In the genomic region with DNA sequence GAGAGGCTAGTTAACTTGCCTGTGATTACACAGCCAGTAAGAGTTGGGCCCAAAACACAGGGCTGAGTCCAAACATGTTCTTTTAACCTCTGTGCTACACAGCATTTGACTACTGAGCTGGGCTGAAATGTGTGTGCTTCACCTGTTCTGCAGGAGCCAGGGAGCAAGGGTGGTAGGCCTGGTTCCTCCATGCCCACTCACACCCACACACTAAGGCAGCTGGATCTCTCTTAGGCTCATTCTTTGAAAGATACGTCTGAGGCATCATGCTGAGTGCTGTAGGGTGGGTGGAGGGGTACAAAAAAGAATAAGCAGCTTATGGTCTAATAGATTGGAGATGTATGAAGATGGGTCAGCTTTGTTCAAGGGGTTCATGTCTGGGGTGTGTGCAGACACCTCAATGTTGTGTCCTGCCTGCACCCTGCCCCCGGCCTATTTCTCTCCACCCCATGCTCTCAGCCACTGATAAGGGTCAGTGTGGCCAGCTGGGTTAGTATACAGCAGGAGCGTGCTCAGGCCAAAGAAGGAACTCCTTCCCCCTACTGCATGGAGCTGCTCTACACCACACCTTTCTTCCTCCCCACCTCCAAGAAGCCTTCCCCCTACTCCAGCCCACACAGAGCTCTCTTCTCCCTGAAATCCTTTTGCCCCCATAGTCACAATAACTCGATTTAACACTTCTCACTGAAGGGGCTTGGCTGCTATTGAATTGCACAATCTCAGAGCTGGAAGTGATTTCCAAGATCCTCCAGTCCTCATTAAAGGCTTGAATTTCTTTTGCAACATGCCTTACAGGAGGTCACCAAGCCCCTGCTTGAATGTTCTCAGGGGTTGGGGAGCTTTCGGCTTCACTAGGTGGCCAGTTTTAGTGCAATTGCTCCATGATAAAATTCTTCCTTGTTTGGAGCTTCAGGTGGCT, we compare ENCODE assay signal across 17 cellular contexts. TPM values are rescaled to one million over a fixed set of nuclear protein-coding genes. Genes with fewer than 3 reads are reported as not detected.
DNase-seq lines count a peak whose midpoint lies in the region; TF ChIP-seq lines count a peak whose summit lies in the region.
"Had no signal": no experiment of that assay in that cellular context is flagged by ENCODE, and none has a peak within 500 bp of the region (broad histone marks: within the 10 kb centered on the region; RNA-seq: fewer than 3 reads in every experiment).

No MANE protein-coding gene starts in this region.

- H3K36me3 Mint-ChIP-seq in CD4-positive, alpha-beta memory T cell = peaks cover 13 to 38% of the 10 kb centered on the region in 2 donors
- H3K36me3 Mint-ChIP-seq in HFFc6 (ENCODE audit: low read depth) (peaks cover 28% of the 10 kb centered on the region), nephron progenitor cell (ENCODE audit: low read depth) (peaks cover 22% of the 10 kb centered on the region)

- no peak for TF ChIP-seq POLR2A in sigmoid colon (IDR thresholded peaks at IDR 0.05)

- no peaks in the 10 kb centered on the region for H3K9me3 ChIP-seq in CD4-positive, alpha-beta memory T cell (ENCODE audit: control insufficient read depth in 1 of 2, low read length in 2 of 2)
- no peaks in the 10 kb centered on the region for H3K9me3 ChIP-seq in adipocyte (ENCODE audit: control insufficient read depth, low read length)
- H3K9me3 ChIP-seq in MM.1S (replicated peaks; ENCODE audit: insufficient read depth, low read length) = no peaks in the 10 kb centered on the region
- H3K9me3 ChIP-seq in sigmoid colon = no peaks in the 10 kb centered on the region
- H3K9me3 ChIP-seq: prostate gland had no signal

- no peaks in the 10 kb centered on the region for H3K27me3 Mint-ChIP-seq in CD4-positive, alpha-beta memory T cell
- H3K27me3 Mint-ChIP-seq in HFFc6 (ENCODE audit: insufficient read depth) = peaks cover 2% of the 10 kb centered on the region; the same call in 1 of the 2 replicates
- H3K27me3 Mint-ChIP-seq in nephron progenitor cell (ENCODE audit: low read depth, poor library complexity) = no peaks in the 10 kb centered on the region

- DNase-seq in CD4-positive, alpha-beta memory T cell = no peak
- DNase-seq in HFFc6 (no peak), adipocyte (ENCODE audit: low read depth) (peak; percentile 52), nephron progenitor cell (no peak), MM.1S (no peak), sigmoid colon (no peak), NCI-H1105 treated with DMSO at 0.1 percent for 48 hours (lab: John Stamatoyannopoulos, UW) (no peak), NCI-H1417 treated with DMSO at 0.1 percent for 48 hours (lab: John Stamatoyannopoulos, UW) (no peak)
- DNase-seq: activated naive CD4-positive, alpha-beta T cell; Calu3; NCI-H1694 treated with DMSO at 0.1 percent for 48 hours; NCI-H526 treated with DMSO at 0.1 percent for 48 hours; SHP77 treated with DMSO at 0.1 percent for 48 hours; stimulated activated CD4-positive, alpha-beta T cell treated with anti-CD3 and anti-CD28 coated beads, Interleukin-2, amount 100 ng/mL, for 48 hours; WERI-Rb-1 had no signal

- CTCF ChIA-PET in CD4-positive, alpha-beta memory T cell (lab: Charles Lee; ENCODE audit: partially characterized antibody) = no interaction called here

- POLR2A ChIA-PET in CD4-positive, alpha-beta memory T cell (lab: Charles Lee; ENCODE audit: partially characterized antibody) = interaction anchor here (0.8 to 2.3 kb wide), 4 partner anchors 9 to 26 kb away, joined by 3 to 18 read pairs (median 3); a partner anchor contains a TSS

- H3K79me2 ChIP-seq in MM.1S (ENCODE audit: low read length) = peaks cover 22% of the 10 kb centered on the region

- H4K20me1 ChIP-seq in MM.1S (ENCODE audit: insufficient read depth, low read length) = no peaks in the 10 kb centered on the region

- H3K9ac ChIP-seq in adipocyte (ENCODE audit: low read length) (no peak overlapping the region), MM.1S (ENCODE audit: low read length) (no peak overlapping the region)

- no peaks in the 10 kb centered on the region for H3K9me3 Mint-ChIP-seq in CD4-positive, alpha-beta memory T cell
- H3K9me3 Mint-ChIP-seq in HFFc6 (no peaks in the 10 kb centered on the region), nephron progenitor cell (no peaks in the 10 kb centered on the region)

- peaks cover 42 to 67% (median 54%) of the 10 kb centered on the region in 4 donors for H3K4me1 Mint-ChIP-seq in CD4-positive, alpha-beta memory T cell
- H3K4me1 Mint-ChIP-seq in HFFc6 (ENCODE audit: low read depth) (peaks cover 43% of the 10 kb centered on the region), nephron progenitor cell (peaks cover 47% of the 10 kb centered on the region)

- intact Hi-C loops in CD4-positive, alpha-beta memory T cell (cut with micrococcal nuclease) = no loop called here
- intact Hi-C loops in sigmoid colon (cut with DNase I) = no loop called here

- peaks cover 45% of the 10 kb centered on the region for H3K4me1 ChIP-seq in CD4-positive, alpha-beta memory T cell (ENCODE audit: insufficient read depth, low read length)
- H3K4me1 ChIP-seq in adipocyte (ENCODE audit: control insufficient read depth, insufficient read depth, low read length) = peaks cover 39% of the 10 kb centered on the region
- H3K4me1 ChIP-seq in MM.1S (ENCODE audit: low read length) = peaks cover 3% of the 10 kb centered on the region; the same call in 1 of the 2 replicates
- H3K4me1 ChIP-seq in sigmoid colon = peaks cover 0 to 48% (median 43%) of the 10 kb centered on the region in 4 donors

- H3K36me3 ChIP-seq in CD4-positive, alpha-beta memory T cell (ENCODE audit: insufficient read depth, low read length) = peaks cover 28% of the 10 kb centered on the region
- H3K36me3 ChIP-seq in adipocyte (ENCODE audit: control insufficient read depth, insufficient read depth, low read length, severe bottlenecking) (peaks cover 22% of the 10 kb centered on the region), MM.1S (replicated peaks; ENCODE audit: insufficient read depth, low read length) (no peaks in the 10 kb centered on the region), sigmoid colon (peaks cover 0 to 32% (median 4%) of the 10 kb centered on the region in 4 donors)

- no peak overlapping the region for H3K4me3 ChIP-seq in CD4-positive, alpha-beta memory T cell (ENCODE audit: low read length in 2 of 2)
- H3K4me3 ChIP-seq in adipocyte (ENCODE audit: low read length) = no peak overlapping the region
- no peak overlapping the region for H3K4me3 ChIP-seq in MM.1S (ENCODE audit: low read length)
- H3K4me3 ChIP-seq in sigmoid colon = no peak overlapping the region
- H3K4me3 ChIP-seq: prostate gland, smooth muscle cell had no signal

- TF ChIP-seq EP300 in sigmoid colon (IDR thresholded peaks at IDR 0.05) = no peak

- no peaks in the 10 kb centered on the region for H3K9me2 ChIP-seq in MM.1S (replicated peaks; ENCODE audit: insufficient read depth, low read length)

- no peak overlapping the region for H3K4me2 ChIP-seq in MM.1S (ENCODE audit: low read depth, low read length)

- TF ChIP-seq CTCF in HFFc6 (IDR thresholded peaks at IDR 0.05) = no peak
- no peak for TF ChIP-seq CTCF in nephron progenitor cell (IDR thresholded peaks at IDR 0.05)
- TF ChIP-seq CTCF in MM.1S (IDR thresholded peaks at IDR 0.05; ENCODE audit: low read length) = no peak
- no peak for TF ChIP-seq CTCF in sigmoid colon (IDR thresholded peaks at IDR 0.05)

- no peak overlapping the region for H3K27ac ChIP-seq in CD4-positive, alpha-beta memory T cell (ENCODE audit: low read depth, low read length)
- H3K27ac ChIP-seq in MM.1S (ENCODE audit: low read length) (no peak overlapping the region), sigmoid colon (no peak overlapping the region)
- H3K27ac ChIP-seq: prostate gland, WERI-Rb-1 had no signal

- H3K27ac Mint-ChIP-seq in CD4-positive, alpha-beta memory T cell = peak overlapping the region in 4 of 7 donors; percentile 12 to 72 (median 49)
- peak overlapping the region; percentile 19; the same call in 1 of the 2 replicates for H3K27ac Mint-ChIP-seq in HFFc6
- peak overlapping the region; percentile 31 for H3K27ac Mint-ChIP-seq in nephron progenitor cell

- H3K4me3 Mint-ChIP-seq in CD4-positive, alpha-beta memory T cell = no peak overlapping the region
- H3K4me3 Mint-ChIP-seq in HFFc6 (no peak overlapping the region), nephron progenitor cell (no peak overlapping the region)

- no peaks in the 10 kb centered on the region for H3K27me3 ChIP-seq in CD4-positive, alpha-beta memory T cell (ENCODE audit: insufficient read depth, low read length)
- H3K27me3 ChIP-seq in adipocyte (replicated peaks; ENCODE audit: control insufficient read depth, insufficient read depth, low read length) (no peaks in the 10 kb centered on the region), MM.1S (replicated peaks; ENCODE audit: insufficient read depth, low read length) (no peaks in the 10 kb centered on the region), sigmoid colon (no peaks in the 10 kb centered on the region)

- WGBS in sigmoid colon, 2 donors = 84 to 87% methylated on average over 5 of the region's 5 CpGs

- no peaks in the 10 kb centered on the region for H3F3A ChIP-seq in MM.1S (ENCODE audit: insufficient read depth, low read length)

- no peak overlapping the region for H2AFZ ChIP-seq in MM.1S (ENCODE audit: low read length)

RNA-seq across cellular contexts. Expression of a gene that starts 3.4 kb away (rescaled TPM):
- 10 to 100 TPM; 36.6 to 38.0 TPM for total RNA-seq in CD4-positive, alpha-beta memory T cell
- polyA plus RNA-seq in CD4-positive, alpha-beta memory T cell = 10 to 100 TPM; 22.3 to 30.8 TPM
- 10 to 100 TPM; 37.7 to 50.7 (median 43.4) TPM for total RNA-seq in HFFc6 (2021; fragmentation: NEBNext Ultra II Directional; extraction: Animal tissue kit (Norgen Biotek cat#: 25700))
- total RNA-seq in sigmoid colon = 10 to 100 TPM; 26.7 to 41.5 (median 33.9) TPM
- 10 to 100 TPM; 29.4 to 38.8 (median 35.5) TPM for polyA plus RNA-seq in sigmoid colon

RNA-seq across cellular contexts. Expression of a gene that starts 8.8 kb away (rescaled TPM):
- 10 to 100 TPM; 38.9 to 40.5 TPM for total RNA-seq in CD4-positive, alpha-beta memory T cell
- 10 to 100 TPM; 14.5 TPM for polyA plus RNA-seq in CD4-positive, alpha-beta memory T cell
- total RNA-seq in HFFc6 (2021; fragmentation: NEBNext Ultra II Directional; extraction: Animal tissue kit (Norgen Biotek cat#: 25700)) = 10 to 100 TPM; 20.3 to 31.7 (median 22.4) TPM
- total RNA-seq in sigmoid colon = 10 to 100 TPM; 10.2 to 19.1 (median 18.2) TPM
- 10 to 100 TPM; 12.6 to 21.5 (median 14.0) TPM for polyA plus RNA-seq in sigmoid colon

RNA-seq across cellular contexts. Expression of a gene that starts 26.0 kb away (rescaled TPM):
- 10 to 100 TPM; 36.2 to 36.3 TPM for total RNA-seq in CD4-positive, alpha-beta memory T cell
- 100 to 1,000 TPM in 1 of 2 donors, 10 to 100 TPM in 1; 84.7 to 110 TPM for polyA plus RNA-seq in CD4-positive, alpha-beta memory T cell
- total RNA-seq in HFFc6 (2021; fragmentation: NEBNext Ultra II Directional; extraction: Animal tissue kit (Norgen Biotek cat#: 25700)) = 100 to 1,000 TPM; 114 to 132 (median 118) TPM
- 10 to 100 TPM; 49.0 to 91.5 (median 71.5) TPM for total RNA-seq in sigmoid colon
- polyA plus RNA-seq in sigmoid colon = 10 to 100 TPM; 59.1 to 93.1 (median 75.1) TPM

RNA-seq across cellular contexts. Expression of a gene that starts 26.3 kb away (rescaled TPM):
- total RNA-seq in CD4-positive, alpha-beta memory T cell = 10 to 100 TPM; 66.6 to 67.9 TPM
- 100 to 1,000 TPM in 1 of 2 donors, 10 to 100 TPM in 1; 78.3 to 131 TPM for polyA plus RNA-seq in CD4-positive, alpha-beta memory T cell
- 10 to 100 TPM; 41.6 to 51.2 (median 45.9) TPM for total RNA-seq in HFFc6 (2021; fragmentation: NEBNext Ultra II Directional; extraction: Animal tissue kit (Norgen Biotek cat#: 25700))
- total RNA-seq in sigmoid colon = 100 to 1,000 TPM in 3 of 4 donors, 10 to 100 TPM in 1; 68.4 to 158 (median 105) TPM
- 10 to 100 TPM; 64.3 to 69.7 (median 69.1) TPM for polyA plus RNA-seq in sigmoid colon

RNA-seq across cellular contexts. Expression of a gene that starts 27.2 kb away (rescaled TPM):
- 1 to 10 TPM; 1.1 to 1.2 TPM for total RNA-seq in CD4-positive, alpha-beta memory T cell
- polyA plus RNA-seq in CD4-positive, alpha-beta memory T cell = under 1 TPM in 1 of 2 donors, not detected in 1; 0.36 TPM
- under 1 TPM in 5 of 6 experiments, not detected in 1; 0.16 to 0.24 (median 0.20) TPM for total RNA-seq in HFFc6 (2021; fragmentation: NEBNext Ultra II Directional; extraction: Animal tissue kit (Norgen Biotek cat#: 25700))
- under 1 TPM in 1 of 4 donors, not detected in 3; 0.54 TPM for total RNA-seq in sigmoid colon
- under 1 TPM in 1 of 3 donors, not detected in 2; 0.45 TPM for polyA plus RNA-seq in sigmoid colon
- total RNA-seq: smooth muscle cell had no signal
- polyA plus RNA-seq: smooth muscle cell had no signal
